In the genomic region with DNA sequence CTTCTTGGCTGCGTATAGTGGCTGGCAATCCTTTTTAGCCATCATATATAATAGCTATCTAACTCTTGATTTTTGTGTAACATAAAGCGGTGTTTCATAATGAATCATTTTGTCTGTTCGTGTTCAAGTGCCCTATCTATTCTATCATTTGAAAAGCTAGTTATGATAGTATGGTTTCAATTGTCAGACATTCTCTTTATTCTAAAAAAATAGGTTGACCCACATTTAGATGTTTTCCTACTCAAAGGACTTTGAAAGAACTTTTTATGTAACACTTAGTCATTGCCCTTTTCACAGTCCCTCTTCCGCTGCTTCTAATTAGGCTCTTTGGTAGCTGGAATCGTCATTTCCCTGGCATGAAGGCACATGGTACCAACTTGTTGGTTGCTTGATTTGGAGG, we compare ENCODE assay signal across 17 cellular contexts.
DNase-seq lines count a peak whose midpoint lies in the region; ATAC-seq lines count a peak whose summit lies in the region.
"Had no signal": no experiment of that assay in that cellular context is flagged by ENCODE, and none has a peak within 500 bp of the region (broad histone marks: within the 10 kb centered on the region; RNA-seq: fewer than 3 reads in every experiment).

No MANE protein-coding gene starts in this region.

- intact Hi-C loops in CD4-positive, alpha-beta memory T cell (cut with micrococcal nuclease), result loop anchor here (1.0 to 10.0 kb wide), 5 partner anchors 9 to 596 kb away; no protein-coding TSS in a partner anchor

- POLR2A ChIA-PET in CD4-positive, alpha-beta memory T cell (lab: Charles Lee; ENCODE audit: partially characterized antibody), result interaction anchor here (0.8 to 8.8 kb wide), 32 partner anchors 10 to 831 kb away, joined by 3 to 411 read pairs (median 6); a partner anchor contains a TSS

- no peaks in the 10 kb centered on the region for H3K27me3 ChIP-seq in CD4-positive, CD25-positive, alpha-beta regulatory T cell (ENCODE audit: control insufficient read depth, insufficient read depth, low read length)
- H3K27me3 ChIP-seq in CD4-positive, alpha-beta memory T cell (ENCODE audit: insufficient read depth, low read length), result no peaks in the 10 kb centered on the region
- H3K27me3 ChIP-seq: hepatocyte, neutrophil, right atrium auricular region had no signal

- peaks cover 5% of the 10 kb centered on the region for H3K36me3 Mint-ChIP-seq in CD4-positive, CD25-positive, alpha-beta regulatory T cell
- peaks cover 0 to 4% of the 10 kb centered on the region in 2 donors for H3K36me3 Mint-ChIP-seq in CD4-positive, alpha-beta memory T cell
- no peaks in the 10 kb centered on the region for H3K36me3 Mint-ChIP-seq in T-helper 17 cell (ENCODE audit: low read depth)
- no peaks in the 10 kb centered on the region for H3K36me3 Mint-ChIP-seq in central memory CD8-positive, alpha-beta T cell (ENCODE audit: insufficient read depth)

- no peaks in the 10 kb centered on the region for H3K27me3 Mint-ChIP-seq in CD4-positive, CD25-positive, alpha-beta regulatory T cell
- no peaks in the 10 kb centered on the region for H3K27me3 Mint-ChIP-seq in CD4-positive, alpha-beta memory T cell
- no peaks in the 10 kb centered on the region for H3K27me3 Mint-ChIP-seq in T-helper 17 cell
- no peaks in the 10 kb centered on the region for H3K27me3 Mint-ChIP-seq in central memory CD8-positive, alpha-beta T cell
- H3K27me3 Mint-ChIP-seq: activated naive CD8-positive, alpha-beta T cell treated with anti-CD3 and anti-CD28 coated beads, Interleukin-2, amount 10 ng/mL, durations not matched to agents 7 days and 5 days had no signal

- peak; percentile 49 to 52 for ATAC-seq in CD4-positive, CD25-positive, alpha-beta regulatory T cell (ENCODE audit: low read depth in 2 of 2)
- ATAC-seq in T-helper 17 cell (peak; percentile 69), GM19328 (IDR thresholded peaks at IDR 0.05; ENCODE audit: unreplicated experiment) (no peak), GM18858 (IDR thresholded peaks at IDR 0.05; ENCODE audit: unreplicated experiment) (no peak)
- peak; percentile 70 for ATAC-seq in central memory CD8-positive, alpha-beta T cell (replicated peaks; ENCODE audit: extremely low read depth, poor library complexity, severe bottlenecking)

- peak overlapping the region; percentile 89 for H3K4me3 ChIP-seq in CD4-positive, CD25-positive, alpha-beta regulatory T cell (ENCODE audit: low read depth, low read length)
- no peak overlapping the region for H3K4me3 ChIP-seq in CD4-positive, alpha-beta memory T cell (ENCODE audit: low read length in 2 of 2)
- H3K4me3 ChIP-seq: hepatocyte, right atrium auricular region had no signal

- H3K9me3 ChIP-seq in CD4-positive, CD25-positive, alpha-beta regulatory T cell (ENCODE audit: control insufficient read depth in 2 of 2, low read length in 2 of 2), result no peaks in the 10 kb centered on the region
- H3K9me3 ChIP-seq in CD4-positive, alpha-beta memory T cell (ENCODE audit: control insufficient read depth in 1 of 2, low read length in 2 of 2), result no peaks in the 10 kb centered on the region
- H3K9me3 ChIP-seq in T-helper 17 cell (ENCODE audit: control insufficient read depth, low read length, poor library complexity, severe bottlenecking), result no peaks in the 10 kb centered on the region
- H3K9me3 ChIP-seq: neutrophil, right atrium auricular region had no signal

- H3K27ac Mint-ChIP-seq in CD4-positive, CD25-positive, alpha-beta regulatory T cell, result no peak overlapping the region
- H3K27ac Mint-ChIP-seq in CD4-positive, alpha-beta memory T cell, result peak overlapping the region in 1 of 7 donors; percentile 90
- no peak overlapping the region for H3K27ac Mint-ChIP-seq in T-helper 17 cell
- H3K27ac Mint-ChIP-seq in central memory CD8-positive, alpha-beta T cell (ENCODE audit: low read depth), result peak overlapping the region; percentile 11
- H3K27ac Mint-ChIP-seq: activated naive CD8-positive, alpha-beta T cell treated with anti-CD3 and anti-CD28 coated beads, Interleukin-2, amount 10 ng/mL, durations not matched to agents 7 days and 5 days had no signal

- H3K27ac ChIP-seq in CD4-positive, CD25-positive, alpha-beta regulatory T cell (ENCODE audit: insufficient read depth, low read length, poor library complexity, severe bottlenecking), result peak overlapping the region; percentile 92
- peak overlapping the region; percentile 67 for H3K27ac ChIP-seq in CD4-positive, alpha-beta memory T cell (ENCODE audit: low read depth, low read length)
- H3K27ac ChIP-seq: hepatocyte, neutrophil, right atrium auricular region had no signal

- CTCF ChIA-PET in CD4-positive, alpha-beta memory T cell (lab: Charles Lee; ENCODE audit: partially characterized antibody), result interaction anchor here (1.3 to 1.9 kb wide), 11 partner anchors 9 to 836 kb away, joined by 3 to 9 read pairs (median 5); a partner anchor contains a TSS

- H3K36me3 ChIP-seq in CD4-positive, CD25-positive, alpha-beta regulatory T cell (ENCODE audit: control insufficient read depth, insufficient read depth, low read length), result no peaks in the 10 kb centered on the region
- H3K36me3 ChIP-seq in CD4-positive, alpha-beta memory T cell (ENCODE audit: insufficient read depth, low read length), result no peaks in the 10 kb centered on the region
- H3K36me3 ChIP-seq: neutrophil, right atrium auricular region had no signal

- H3K4me1 ChIP-seq in CD4-positive, CD25-positive, alpha-beta regulatory T cell (ENCODE audit: control insufficient read depth, insufficient read depth, low read length, poor library complexity, severe bottlenecking), result peaks cover 70% of the 10 kb centered on the region
- H3K4me1 ChIP-seq in CD4-positive, alpha-beta memory T cell (ENCODE audit: insufficient read depth, low read length), result peaks cover 91% of the 10 kb centered on the region
- H3K4me1 ChIP-seq: right atrium auricular region had no signal

- DNase-seq in CD4-positive, CD25-positive, alpha-beta regulatory T cell, result peak; percentile 25 to 81 (median 56)
- peak; percentile 58 to 78 (median 72) for DNase-seq in CD4-positive, alpha-beta memory T cell
- DNase-seq in T-helper 17 cell (peak in 2 of 3 donors; percentile 29 to 33), DMS 273 treated with DMSO at 0.1 percent for 48 hours (lab: John Stamatoyannopoulos, UW) (no peak)
- DNase-seq in central memory CD8-positive, alpha-beta T cell (ENCODE audit: low spot score in 2 of 2), result no peak
- DNase-seq: activated naive CD8-positive, alpha-beta T cell treated with anti-CD3 and anti-CD28 coated beads, Interleukin-2, amount 10 ng/mL, durations not matched to agents 7 days and 5 days; DMS53; midbrain; NCI-H1436 treated with DMSO at 0.1 percent for 48 hours; NCI-H226; SHP77; T-helper 9 cell had no signal

- no peak overlapping the region for H3K4me3 Mint-ChIP-seq in CD4-positive, CD25-positive, alpha-beta regulatory T cell
- peak overlapping the region in 2 of 8 donors; percentile 71 for H3K4me3 Mint-ChIP-seq in CD4-positive, alpha-beta memory T cell
- H3K4me3 Mint-ChIP-seq in T-helper 17 cell, result peak overlapping the region; percentile 66
- no peak overlapping the region for H3K4me3 Mint-ChIP-seq in central memory CD8-positive, alpha-beta T cell
- H3K4me3 Mint-ChIP-seq: activated naive CD8-positive, alpha-beta T cell treated with anti-CD3 and anti-CD28 coated beads, Interleukin-2, amount 10 ng/mL, durations not matched to agents 7 days and 5 days had no signal

- peaks cover 31 to 51% (median 45%) of the 10 kb centered on the region in 4 donors for H3K4me1 Mint-ChIP-seq in CD4-positive, CD25-positive, alpha-beta regulatory T cell
- peaks cover 33 to 49% (median 37%) of the 10 kb centered on the region in 4 donors for H3K4me1 Mint-ChIP-seq in CD4-positive, alpha-beta memory T cell
- H3K4me1 Mint-ChIP-seq in T-helper 17 cell, result peaks cover 31% of the 10 kb centered on the region
- peaks cover 24% of the 10 kb centered on the region for H3K4me1 Mint-ChIP-seq in central memory CD8-positive, alpha-beta T cell

- H3K9me3 Mint-ChIP-seq in CD4-positive, CD25-positive, alpha-beta regulatory T cell, result no peaks in the 10 kb centered on the region
- H3K9me3 Mint-ChIP-seq in CD4-positive, alpha-beta memory T cell, result peaks cover 0 to 2% (median 0%) of the 10 kb centered on the region in 8 donors
- H3K9me3 Mint-ChIP-seq in central memory CD8-positive, alpha-beta T cell, result no peaks in the 10 kb centered on the region
- H3K9me3 Mint-ChIP-seq: activated naive CD8-positive, alpha-beta T cell treated with anti-CD3 and anti-CD28 coated beads, Interleukin-2, amount 10 ng/mL, durations not matched to agents 7 days and 5 days had no signal

Comparison
In these comparisons a context has a peak if more than half of its experiments do, and no peak if none do; other contexts are left out.
1. ATAC-seq: peak in CD4-positive, CD25-positive, alpha-beta regulatory T cell (2 of 2), T-helper 17 cell (single experiment) and central memory CD8-positive, alpha-beta T cell (single experiment); none in GM19328 (single experiment) and GM18858 (single experiment).
2. DNase-seq: peak in CD4-positive, CD25-positive, alpha-beta regulatory T cell (3 of 3), CD4-positive, alpha-beta memory T cell (5 of 5) and T-helper 17 cell (2 of 3); none in central memory CD8-positive, alpha-beta T cell (0 of 2) and DMS 273 treated with DMSO at 0.1 percent for 48 hours (single experiment).